1 cellular context compared by ENCODE assay signal in the genomic region with DNA sequence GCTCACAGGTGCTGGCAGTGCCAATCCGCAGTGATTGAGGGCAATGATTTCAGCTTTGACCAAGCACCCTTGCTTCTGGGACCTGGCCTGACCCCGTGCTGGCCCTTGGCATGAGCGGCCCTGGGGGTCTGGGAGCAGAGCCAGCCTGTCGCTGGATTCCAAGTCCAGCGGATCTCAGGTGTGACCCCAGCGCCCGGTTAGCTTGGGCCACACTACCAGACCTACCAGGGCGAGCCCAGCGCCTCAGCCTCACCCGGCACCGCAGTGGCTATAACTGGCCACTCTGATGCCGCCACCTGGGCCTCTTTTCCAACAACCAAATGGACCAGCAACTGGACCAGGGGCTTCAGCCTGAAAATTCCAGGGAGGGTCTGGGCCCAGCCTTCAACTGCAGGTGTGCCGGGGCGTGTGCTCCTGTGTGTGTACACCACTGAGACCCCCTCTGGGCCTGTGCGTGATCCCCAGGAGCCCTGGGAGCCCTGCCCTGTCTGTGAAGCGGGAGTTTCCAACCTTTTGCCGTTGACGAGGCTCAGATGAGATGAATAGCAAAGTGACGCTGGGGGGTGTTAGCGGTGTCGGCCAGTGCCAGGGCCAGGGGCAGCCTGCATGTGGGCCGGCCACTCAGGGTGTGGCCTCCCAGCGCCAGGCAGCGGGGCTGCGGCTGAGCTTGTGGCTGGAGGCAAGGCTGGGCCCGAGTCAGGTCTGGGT.
TF ChIP-seq lines count a peak whose summit lies in the region.

No MANE protein-coding gene starts in this region.

TF ChIP-seq in HepG2, 621 proteins besides CTCF, POLR2A, EP300 and RAD21 (continued from another document and continues in another):
- TF ChIP-seq, protein P1, sequence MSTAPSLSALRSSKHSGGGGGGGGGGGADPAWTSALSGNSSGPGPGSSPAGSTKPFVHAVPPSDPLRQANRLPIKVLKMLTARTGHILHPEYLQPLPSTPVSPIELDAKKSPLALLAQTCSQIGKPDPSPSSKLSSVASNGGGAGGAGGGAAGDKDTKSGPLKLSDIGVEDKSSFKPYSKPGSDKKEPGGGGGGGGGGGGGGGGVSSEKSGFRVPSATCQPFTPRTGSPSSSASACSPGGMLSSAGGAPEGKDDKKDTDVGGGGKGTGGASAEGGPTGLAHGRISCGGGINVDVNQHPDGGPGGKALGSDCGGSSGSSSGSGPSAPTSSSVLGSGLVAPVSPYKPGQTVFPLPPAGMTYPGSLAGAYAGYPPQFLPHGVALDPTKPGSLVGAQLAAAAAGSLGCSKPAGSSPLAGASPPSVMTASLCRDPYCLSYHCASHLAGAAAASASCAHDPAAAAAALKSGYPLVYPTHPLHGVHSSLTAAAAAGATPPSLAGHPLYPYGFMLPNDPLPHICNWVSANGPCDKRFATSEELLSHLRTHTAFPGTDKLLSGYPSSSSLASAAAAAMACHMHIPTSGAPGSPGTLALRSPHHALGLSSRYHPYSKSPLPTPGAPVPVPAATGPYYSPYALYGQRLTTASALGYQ (CRISPR knock-in tag; IDR thresholded peaks at IDR 0.05) = no peak
- TF ChIP-seq ZNF878 (CRISPR knock-in tag; IDR thresholded peaks at IDR 0.05) (no peak; the same call in 1 of the 2 replicates), TCF7L2 (IDR thresholded peaks at IDR 0.05; ENCODE audit: low read depth, low read length) (no peak), KLF16 (CRISPR knock-in tag; IDR thresholded peaks at IDR 0.05) (no peak), ZNF30 (CRISPR knock-in tag; IDR thresholded peaks at IDR 0.05) (no peak), ZNF780A (CRISPR knock-in tag; IDR thresholded peaks at IDR 0.05) (no peak), RFX1 (IDR thresholded peaks at IDR 0.05) (no peak), ZNF350 (CRISPR knock-in tag; IDR thresholded peaks at IDR 0.05; ENCODE audit: borderline replicate concordance, low read depth) (no peak; the same call in 1 of the 2 replicates), ZFP37 (CRISPR knock-in tag; IDR thresholded peaks at IDR 0.05; ENCODE audit: borderline replicate concordance) (no peak), JDP2 (CRISPR knock-in tag; IDR thresholded peaks at IDR 0.05; ENCODE audit: borderline replicate concordance) (no peak), PPARG (CRISPR knock-in tag; conservative IDR thresholded peaks at IDR 0.05) (no peak), ELF4 (CRISPR knock-in tag; IDR thresholded peaks at IDR 0.05; ENCODE audit: borderline replicate concordance) (no peak; the same call in 1 of the 2 replicates), SMARCC2 (IDR thresholded peaks at IDR 0.05) (no peak), POLR2AphosphoS2 (IDR thresholded peaks at IDR 0.05; ENCODE audit: low read depth, low read length) (no peak), ZNF879 (CRISPR knock-in tag; IDR thresholded peaks at IDR 0.05) (no peak), ZNF678 (CRISPR knock-in tag; IDR thresholded peaks at IDR 0.05) (no peak), KDM4B (CRISPR knock-in tag; IDR thresholded peaks at IDR 0.05) (no peak), ZFAT (CRISPR knock-in tag; conservative IDR thresholded peaks at IDR 0.05) (no peak), NONO (IDR thresholded peaks at IDR 0.05) (no peak), NONO (CRISPR knock-in tag; conservative IDR thresholded peaks at IDR 0.05) (no peak), ZNF34 (CRISPR knock-in tag; IDR thresholded peaks at IDR 0.05; ENCODE audit: borderline replicate concordance) (no peak), ZNF333 (CRISPR knock-in tag; IDR thresholded peaks at IDR 0.05; ENCODE audit: borderline replicate concordance) (no peak), NFKBIZ (CRISPR knock-in tag; IDR thresholded peaks at IDR 0.05) (no peak), DMAP1 (CRISPR knock-in tag; IDR thresholded peaks at IDR 0.05) (no peak), ZNF20 (CRISPR knock-in tag; IDR thresholded peaks at IDR 0.05) (no peak), ZNF335 (CRISPR knock-in tag; IDR thresholded peaks at IDR 0.05) (no peak), BRD4 (CRISPR knock-in tag; IDR thresholded peaks at IDR 0.05) (no peak), MZF1 (CRISPR knock-in tag; IDR thresholded peaks at IDR 0.05; ENCODE audit: borderline replicate concordance) (no peak), ZNF563 (CRISPR knock-in tag; IDR thresholded peaks at IDR 0.05) (no peak), ZNF768 (CRISPR knock-in tag; IDR thresholded peaks at IDR 0.05) (0 out of 2 replicates have a peak, but pooled peaks have one; percentile 6), ASH2L (IDR thresholded peaks at IDR 0.05; ENCODE audit: insufficient read length, low read depth, low read length) (no peak)
- TF ChIP-seq, protein P2, sequence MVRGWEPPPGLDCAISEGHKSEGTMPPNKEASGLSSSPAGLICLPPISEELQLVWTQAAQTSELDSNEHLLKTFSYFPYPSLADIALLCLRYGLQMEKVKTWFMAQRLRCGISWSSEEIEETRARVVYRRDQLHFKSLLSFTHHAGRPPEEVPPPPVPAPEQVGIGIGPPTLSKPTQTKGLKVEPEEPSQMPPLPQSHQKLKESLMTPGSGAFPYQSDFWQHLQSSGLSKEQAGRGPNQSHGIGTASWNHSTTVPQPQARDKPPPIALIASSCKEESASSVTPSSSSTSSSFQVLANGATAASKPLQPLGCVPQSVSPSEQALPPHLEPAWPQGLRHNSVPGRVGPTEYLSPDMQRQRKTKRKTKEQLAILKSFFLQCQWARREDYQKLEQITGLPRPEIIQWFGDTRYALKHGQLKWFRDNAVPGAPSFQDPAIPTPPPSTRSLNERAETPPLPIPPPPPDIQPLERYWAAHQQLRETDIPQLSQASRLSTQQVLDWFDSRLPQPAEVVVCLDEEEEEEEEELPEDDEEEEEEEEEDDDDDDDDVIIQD (CRISPR knock-in tag; IDR thresholded peaks at IDR 0.05; ENCODE audit: low read depth) = no peak
- TF ChIP-seq, protein P3, sequence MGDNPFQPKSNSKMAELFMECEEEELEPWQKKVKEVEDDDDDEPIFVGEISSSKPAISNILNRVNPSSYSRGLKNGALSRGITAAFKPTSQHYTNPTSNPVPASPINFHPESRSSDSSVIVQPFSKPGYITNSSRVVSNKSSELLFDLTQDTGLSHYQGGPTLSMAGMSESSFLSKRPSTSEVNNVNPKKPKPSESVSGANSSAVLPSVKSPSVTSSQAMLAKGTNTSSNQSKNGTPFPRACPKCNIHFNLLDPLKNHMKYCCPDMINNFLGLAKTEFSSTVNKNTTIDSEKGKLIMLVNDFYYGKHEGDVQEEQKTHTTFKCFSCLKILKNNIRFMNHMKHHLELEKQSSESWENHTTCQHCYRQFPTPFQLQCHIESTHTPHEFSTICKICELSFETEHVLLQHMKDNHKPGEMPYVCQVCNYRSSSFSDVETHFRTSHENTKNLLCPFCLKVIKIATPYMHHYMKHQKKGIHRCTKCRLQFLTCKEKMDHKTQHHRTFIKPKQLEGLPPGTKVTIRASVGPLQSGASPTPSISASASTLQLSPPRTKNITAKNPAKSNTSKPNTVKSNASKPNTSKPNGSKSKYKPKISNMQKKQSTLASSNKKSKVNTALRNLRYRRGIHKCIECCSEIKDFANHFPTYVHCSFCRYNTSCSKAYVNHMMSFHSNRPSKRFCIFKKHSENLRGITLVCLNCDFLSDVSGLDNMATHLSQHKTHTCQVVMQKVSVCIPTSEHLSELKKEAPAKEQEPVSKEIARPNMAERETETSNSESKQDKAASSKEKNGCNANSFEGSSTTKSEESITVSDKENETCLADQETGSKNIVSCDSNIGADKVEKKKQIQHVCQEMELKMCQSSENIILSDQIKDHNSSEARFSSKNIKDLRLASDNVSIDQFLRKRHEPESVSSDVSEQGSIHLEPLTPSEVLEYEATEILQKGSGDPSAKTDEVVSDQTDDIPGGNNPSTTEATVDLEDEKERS (CRISPR knock-in tag; IDR thresholded peaks at IDR 0.05) = no peak
- TF ChIP-seq, protein P4, sequence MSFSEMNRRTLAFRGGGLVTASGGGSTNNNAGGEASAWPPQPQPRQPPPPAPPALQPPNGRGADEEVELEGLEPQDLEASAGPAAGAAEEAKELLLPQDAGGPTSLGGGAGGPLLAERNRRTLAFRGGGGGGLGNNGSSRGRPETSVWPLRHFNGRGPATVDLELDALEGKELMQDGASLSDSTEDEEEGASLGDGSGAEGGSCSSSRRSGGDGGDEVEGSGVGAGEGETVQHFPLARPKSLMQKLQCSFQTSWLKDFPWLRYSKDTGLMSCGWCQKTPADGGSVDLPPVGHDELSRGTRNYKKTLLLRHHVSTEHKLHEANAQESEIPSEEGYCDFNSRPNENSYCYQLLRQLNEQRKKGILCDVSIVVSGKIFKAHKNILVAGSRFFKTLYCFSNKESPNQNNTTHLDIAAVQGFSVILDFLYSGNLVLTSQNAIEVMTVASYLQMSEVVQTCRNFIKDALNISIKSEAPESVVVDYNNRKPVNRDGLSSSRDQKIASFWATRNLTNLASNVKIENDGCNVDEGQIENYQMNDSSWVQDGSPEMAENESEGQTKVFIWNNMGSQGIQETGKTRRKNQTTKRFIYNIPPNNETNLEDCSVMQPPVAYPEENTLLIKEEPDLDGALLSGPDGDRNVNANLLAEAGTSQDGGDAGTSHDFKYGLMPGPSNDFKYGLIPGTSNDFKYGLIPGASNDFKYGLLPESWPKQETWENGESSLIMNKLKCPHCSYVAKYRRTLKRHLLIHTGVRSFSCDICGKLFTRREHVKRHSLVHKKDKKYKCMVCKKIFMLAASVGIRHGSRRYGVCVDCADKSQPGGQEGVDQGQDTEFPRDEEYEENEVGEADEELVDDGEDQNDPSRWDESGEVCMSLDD (CRISPR knock-in tag; IDR thresholded peaks at IDR 0.05; ENCODE audit: borderline replicate concordance) = no peak
- TF ChIP-seq, protein P5, sequence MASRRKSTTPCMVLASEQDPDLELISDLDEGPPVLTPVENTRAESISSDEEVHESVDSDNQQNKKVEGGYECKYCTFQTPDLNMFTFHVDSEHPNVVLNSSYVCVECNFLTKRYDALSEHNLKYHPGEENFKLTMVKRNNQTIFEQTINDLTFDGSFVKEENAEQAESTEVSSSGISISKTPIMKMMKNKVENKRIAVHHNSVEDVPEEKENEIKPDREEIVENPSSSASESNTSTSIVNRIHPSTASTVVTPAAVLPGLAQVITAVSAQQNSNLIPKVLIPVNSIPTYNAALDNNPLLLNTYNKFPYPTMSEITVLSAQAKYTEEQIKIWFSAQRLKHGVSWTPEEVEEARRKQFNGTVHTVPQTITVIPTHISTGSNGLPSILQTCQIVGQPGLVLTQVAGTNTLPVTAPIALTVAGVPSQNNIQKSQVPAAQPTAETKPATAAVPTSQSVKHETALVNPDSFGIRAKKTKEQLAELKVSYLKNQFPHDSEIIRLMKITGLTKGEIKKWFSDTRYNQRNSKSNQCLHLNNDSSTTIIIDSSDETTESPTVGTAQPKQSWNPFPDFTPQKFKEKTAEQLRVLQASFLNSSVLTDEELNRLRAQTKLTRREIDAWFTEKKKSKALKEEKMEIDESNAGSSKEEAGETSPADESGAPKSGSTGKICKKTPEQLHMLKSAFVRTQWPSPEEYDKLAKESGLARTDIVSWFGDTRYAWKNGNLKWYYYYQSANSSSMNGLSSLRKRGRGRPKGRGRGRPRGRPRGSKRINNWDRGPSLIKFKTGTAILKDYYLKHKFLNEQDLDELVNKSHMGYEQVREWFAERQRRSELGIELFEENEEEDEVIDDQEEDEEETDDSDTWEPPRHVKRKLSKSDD (CRISPR knock-in tag; IDR thresholded peaks at IDR 0.05; ENCODE audit: low read depth) = no peak
- TF ChIP-seq, protein P6, sequence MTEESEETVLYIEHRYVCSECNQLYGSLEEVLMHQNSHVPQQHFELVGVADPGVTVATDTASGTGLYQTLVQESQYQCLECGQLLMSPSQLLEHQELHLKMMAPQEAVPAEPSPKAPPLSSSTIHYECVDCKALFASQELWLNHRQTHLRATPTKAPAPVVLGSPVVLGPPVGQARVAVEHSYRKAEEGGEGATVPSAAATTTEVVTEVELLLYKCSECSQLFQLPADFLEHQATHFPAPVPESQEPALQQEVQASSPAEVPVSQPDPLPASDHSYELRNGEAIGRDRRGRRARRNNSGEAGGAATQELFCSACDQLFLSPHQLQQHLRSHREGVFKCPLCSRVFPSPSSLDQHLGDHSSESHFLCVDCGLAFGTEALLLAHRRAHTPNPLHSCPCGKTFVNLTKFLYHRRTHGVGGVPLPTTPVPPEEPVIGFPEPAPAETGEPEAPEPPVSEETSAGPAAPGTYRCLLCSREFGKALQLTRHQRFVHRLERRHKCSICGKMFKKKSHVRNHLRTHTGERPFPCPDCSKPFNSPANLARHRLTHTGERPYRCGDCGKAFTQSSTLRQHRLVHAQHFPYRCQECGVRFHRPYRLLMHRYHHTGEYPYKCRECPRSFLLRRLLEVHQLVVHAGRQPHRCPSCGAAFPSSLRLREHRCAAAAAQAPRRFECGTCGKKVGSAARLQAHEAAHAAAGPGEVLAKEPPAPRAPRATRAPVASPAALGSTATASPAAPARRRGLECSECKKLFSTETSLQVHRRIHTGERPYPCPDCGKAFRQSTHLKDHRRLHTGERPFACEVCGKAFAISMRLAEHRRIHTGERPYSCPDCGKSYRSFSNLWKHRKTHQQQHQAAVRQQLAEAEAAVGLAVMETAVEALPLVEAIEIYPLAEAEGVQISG (CRISPR knock-in tag; IDR thresholded peaks at IDR 0.05) = no peak
- TF ChIP-seq, protein P7, sequence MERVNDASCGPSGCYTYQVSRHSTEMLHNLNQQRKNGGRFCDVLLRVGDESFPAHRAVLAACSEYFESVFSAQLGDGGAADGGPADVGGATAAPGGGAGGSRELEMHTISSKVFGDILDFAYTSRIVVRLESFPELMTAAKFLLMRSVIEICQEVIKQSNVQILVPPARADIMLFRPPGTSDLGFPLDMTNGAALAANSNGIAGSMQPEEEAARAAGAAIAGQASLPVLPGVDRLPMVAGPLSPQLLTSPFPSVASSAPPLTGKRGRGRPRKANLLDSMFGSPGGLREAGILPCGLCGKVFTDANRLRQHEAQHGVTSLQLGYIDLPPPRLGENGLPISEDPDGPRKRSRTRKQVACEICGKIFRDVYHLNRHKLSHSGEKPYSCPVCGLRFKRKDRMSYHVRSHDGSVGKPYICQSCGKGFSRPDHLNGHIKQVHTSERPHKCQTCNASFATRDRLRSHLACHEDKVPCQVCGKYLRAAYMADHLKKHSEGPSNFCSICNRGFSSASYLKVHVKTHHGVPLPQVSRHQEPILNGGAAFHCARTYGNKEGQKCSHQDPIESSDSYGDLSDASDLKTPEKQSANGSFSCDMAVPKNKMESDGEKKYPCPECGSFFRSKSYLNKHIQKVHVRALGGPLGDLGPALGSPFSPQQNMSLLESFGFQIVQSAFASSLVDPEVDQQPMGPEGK (CRISPR knock-in tag; IDR thresholded peaks at IDR 0.05) = no peak
